16 cellular contexts compared by ENCODE assay signal in the genomic region with DNA sequence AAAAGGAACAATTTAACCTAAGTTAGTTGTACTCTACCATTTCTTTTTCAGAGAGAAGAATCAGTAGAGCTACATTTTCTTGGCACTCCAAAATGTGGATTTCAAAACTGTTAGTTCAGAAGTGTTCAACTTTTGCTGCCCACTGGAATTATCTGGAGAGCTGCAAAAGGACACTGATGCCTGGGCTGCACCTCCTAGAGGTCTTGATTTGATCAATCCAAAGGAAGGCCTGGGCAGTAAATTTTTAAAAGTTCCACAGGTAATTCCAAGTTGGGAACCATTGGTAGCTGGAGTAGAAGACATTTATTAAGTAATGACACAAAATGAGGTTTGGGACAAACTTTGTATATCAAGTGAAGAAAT.
A peak's percentile ranks its signal among the peaks of the same experiment; 100 is the strongest.
DNase-seq lines count a peak whose midpoint lies in the region; ATAC-seq and TF ChIP-seq lines count a peak whose summit lies in the region.
"Had no signal": no experiment of that assay in that cellular context is flagged by ENCODE, and none has a peak within 500 bp of the region (broad histone marks: within the 10 kb centered on the region; RNA-seq: fewer than 3 reads in every experiment).

No MANE protein-coding gene starts in this region.

- no peak overlapping the region for H3K4me3 ChIP-seq in heart right ventricle
- no peak overlapping the region for H3K4me3 ChIP-seq in mesendoderm (ENCODE audit: low read length)
- H3K4me3 ChIP-seq: BLaER1 treated with 17β-estradiol and CSF1 and Interleukin-3, amounts not matched to agents 10 nM and 100 nM; GM12878; GM23248 had no signal

- no peak overlapping the region for H3K4me3 Mint-ChIP-seq in Calu3 (ENCODE audit: low read depth, unreplicated experiment)
- no peak overlapping the region for H3K4me3 Mint-ChIP-seq in MCF 10A (ENCODE audit: unreplicated experiment)
- H3K4me3 Mint-ChIP-seq in stimulated activated effector memory CD8-positive, alpha-beta T cell treated with anti-CD3 and anti-CD28 coated beads, Interleukin-12 subunit alpha, Interleukin-12 subunit beta, amount 100 ng/mL, for 72 hours: no peak overlapping the region
- H3K4me3 Mint-ChIP-seq: CD4-positive, CD25-positive, alpha-beta regulatory T cell had no signal

- no peak overlapping the region for H2BK15ac ChIP-seq in mesendoderm (replicated peaks; ENCODE audit: low read depth)

- H4K5ac ChIP-seq in mesendoderm (ENCODE audit: low read length): no peak overlapping the region

- H3K4me1 ChIP-seq in heart right ventricle (peaks cover 0 to 15% (median 0%) of the 10 kb centered on the region in 9 donors), mesendoderm (ENCODE audit: control insufficient read depth, low read depth, low read length) (no peaks in the 10 kb centered on the region)
- H3K4me1 ChIP-seq: BLaER1 treated with 17β-estradiol and CSF1 and Interleukin-3, amounts not matched to agents 10 nM and 100 nM had no signal

- H3K79me1 ChIP-seq in mesendoderm (ENCODE audit: low read length): no peaks in the 10 kb centered on the region

- DNase-seq in Right ventricle myocardium superior (no peak), cardiac septum (ENCODE audit: low spot score) (no peak), heart right ventricle (no peak), mesendoderm (no peak), SIG-M5 (lab: John Stamatoyannopoulos, UW) (no peak), Calu3 (no peak), MCF 10A (ENCODE audit: unreplicated experiment) (no peak)
- no peak for DNase-seq in stimulated activated effector memory CD8-positive, alpha-beta T cell treated with anti-CD3 and anti-CD28 coated beads, Interleukin-12 subunit alpha, Interleukin-12 subunit beta, amount 100 ng/mL, for 72 hours (ENCODE audit: low spot score in 2 of 2)
- DNase-seq: 8988T; CD4-positive, CD25-positive, alpha-beta regulatory T cell; DMS 273 treated with DMSO at 0.1 percent for 48 hours; DMS79; GM23248; H7 had no signal

- ATAC-seq in Right ventricle myocardium superior (ENCODE audit: poor library complexity): peak; percentile 64
- ATAC-seq in heart right ventricle: peak in 3 of 8 donors; percentile 18 to 69 (median 29)
- no peak for ATAC-seq in stimulated activated effector memory CD8-positive, alpha-beta T cell treated with anti-CD3 and anti-CD28 coated beads, Interleukin-12 subunit alpha, Interleukin-12 subunit beta, amount 100 ng/mL, for 72 hours
- ATAC-seq: GM12878 had no signal

- H3K27me3 Mint-ChIP-seq in Calu3 (ENCODE audit: unreplicated experiment) (no peaks in the 10 kb centered on the region), MCF 10A (ENCODE audit: insufficient read depth, unreplicated experiment) (no peaks in the 10 kb centered on the region)
- H3K27me3 Mint-ChIP-seq: CD4-positive, CD25-positive, alpha-beta regulatory T cell had no signal

- H3K9me3 ChIP-seq in heart right ventricle: peaks cover 0 to 7% (median 0%) of the 10 kb centered on the region in 11 donors

- no peak overlapping the region for H3K9ac ChIP-seq in mesendoderm (ENCODE audit: low read length)
- H3K9ac ChIP-seq: BLaER1 treated with 17β-estradiol and CSF1 and Interleukin-3, amounts not matched to agents 10 nM and 100 nM; GM23248 had no signal

- H4K8ac ChIP-seq in mesendoderm (ENCODE audit: low read depth, low read length): peak overlapping the region; percentile 65

- H3K79me2 ChIP-seq in mesendoderm (ENCODE audit: control insufficient read depth, insufficient read depth, low read length): no peaks in the 10 kb centered on the region

- no peak overlapping the region for H3K56ac ChIP-seq in mesendoderm (ENCODE audit: low read length)

- no peaks in the 10 kb centered on the region for H3K27me3 ChIP-seq in heart right ventricle
- H3K27me3 ChIP-seq in mesendoderm (ENCODE audit: insufficient read depth, low read length, poor library complexity): no peaks in the 10 kb centered on the region
- H3K27me3 ChIP-seq: BLaER1 treated with 17β-estradiol and CSF1 and Interleukin-3, amounts not matched to agents 10 nM and 100 nM had no signal

- H3K27ac ChIP-seq in heart right ventricle: peak overlapping the region in 9 of 10 donors; percentile 18 to 83 (median 79)
- no peak overlapping the region for H3K27ac ChIP-seq in mesendoderm (ENCODE audit: low read depth, low read length)
- H3K27ac ChIP-seq: BLaER1 treated with 17β-estradiol and CSF1 and Interleukin-3, amounts not matched to agents 10 nM and 100 nM; GM23248 had no signal

- BruUV-seq in Calu3 (replicated peaks; lab: Mats Ljungman, UMichigan) (no TSS peak), MCF 10A (replicated peaks; lab: Mats Ljungman, UMichigan) (no TSS peak)

- POLR2A ChIA-PET in MCF 10A (lab: Yijun Ruan, JAX): interaction anchor here (1.2 kb wide), 1 partner anchor 8 kb away, joined by 7 read pairs; no protein-coding TSS in a partner anchor

- intact Hi-C loops in Right ventricle myocardium superior (cut with DNase I): loop anchor here (10.0 kb wide), 1 partner anchor 340 kb away; the partner anchor contains the start of gene IVNS1ABP
- intact Hi-C loops in cardiac septum (cut with DNase I): loop anchor here (5.0 kb wide), 1 partner anchor 168 kb away; no protein-coding TSS in a partner anchor
- intact Hi-C loops in heart right ventricle (cut with DNase I): loop anchor here in 4 of 10 donors (5.0 to 10.0 kb wide), 2 partner anchors 58 to 170 kb away; no protein-coding TSS in a partner anchor
- intact Hi-C loops in Calu3 (cut with micrococcal nuclease; ENCODE audit: unreplicated experiment): no loop called here
- intact Hi-C loops in MCF 10A (cut with micrococcal nuclease): no loop called here

- no peak overlapping the region for H2BK120ac ChIP-seq in mesendoderm (ENCODE audit: low read depth, low read length)

- H3K36me3 Mint-ChIP-seq in Calu3 (ENCODE audit: insufficient read depth, unreplicated experiment) (no peaks in the 10 kb centered on the region), MCF 10A (ENCODE audit: insufficient read depth, unreplicated experiment) (no peaks in the 10 kb centered on the region)
- no peaks in the 10 kb centered on the region for H3K36me3 Mint-ChIP-seq in stimulated activated effector memory CD8-positive, alpha-beta T cell treated with anti-CD3 and anti-CD28 coated beads, Interleukin-12 subunit alpha, Interleukin-12 subunit beta, amount 100 ng/mL, for 72 hours
- H3K36me3 Mint-ChIP-seq: CD4-positive, CD25-positive, alpha-beta regulatory T cell had no signal

- H3K9me3 Mint-ChIP-seq in Calu3 (ENCODE audit: low read depth, unreplicated experiment) (peaks cover under 1% of the 10 kb centered on the region), MCF 10A (ENCODE audit: unreplicated experiment) (no peaks in the 10 kb centered on the region)
- no peaks in the 10 kb centered on the region for H3K9me3 Mint-ChIP-seq in stimulated activated effector memory CD8-positive, alpha-beta T cell treated with anti-CD3 and anti-CD28 coated beads, Interleukin-12 subunit alpha, Interleukin-12 subunit beta, amount 100 ng/mL, for 72 hours

- H3K4me2 ChIP-seq in mesendoderm (ENCODE audit: low read length): no peak overlapping the region
- H3K4me2 ChIP-seq: BLaER1 treated with 17β-estradiol and CSF1 and Interleukin-3, amounts not matched to agents 10 nM and 100 nM had no signal

- H3K4ac ChIP-seq in mesendoderm (ENCODE audit: low read depth, low read length): no peak overlapping the region

- no peak overlapping the region for H3K18ac ChIP-seq in mesendoderm (ENCODE audit: low read length)

- H2AK5ac ChIP-seq in mesendoderm (ENCODE audit: low read length): no peak overlapping the region

- CTCF ChIA-PET in Calu3 (lab: Charles Lee): interaction anchor here (0.8 kb wide), 1 partner anchor 9 kb away, joined by 3 read pairs; no protein-coding TSS in a partner anchor
- CTCF ChIA-PET in MCF 10A (lab: Yijun Ruan, JAX): interaction anchor here (0.6 to 1.2 kb wide), 3 partner anchors 10 to 339 kb away, joined by 3 read pairs; no protein-coding TSS in a partner anchor

- TF ChIP-seq CTCF in heart right ventricle (IDR thresholded peaks at IDR 0.05) (no peak), Calu3 (IDR thresholded peaks at IDR 0.05; ENCODE audit: unreplicated experiment) (no peak), MCF 10A (IDR thresholded peaks at IDR 0.05; ENCODE audit: unreplicated experiment) (no peak)

- H3K4me1 Mint-ChIP-seq in Calu3 (ENCODE audit: low read depth, unreplicated experiment) (peaks cover 10% of the 10 kb centered on the region), MCF 10A (ENCODE audit: insufficient read depth, unreplicated experiment) (no peaks in the 10 kb centered on the region)
- no peaks in the 10 kb centered on the region for H3K4me1 Mint-ChIP-seq in stimulated activated effector memory CD8-positive, alpha-beta T cell treated with anti-CD3 and anti-CD28 coated beads, Interleukin-12 subunit alpha, Interleukin-12 subunit beta, amount 100 ng/mL, for 72 hours

- no peak overlapping the region for H3K23ac ChIP-seq in mesendoderm (ENCODE audit: low read length)

- H3K36me3 ChIP-seq in heart right ventricle (no peaks in the 10 kb centered on the region), mesendoderm (ENCODE audit: control insufficient read depth, insufficient read depth, low read length) (no peaks in the 10 kb centered on the region)
- H3K36me3 ChIP-seq: BLaER1 treated with 17β-estradiol and CSF1 and Interleukin-3, amounts not matched to agents 10 nM and 100 nM had no signal

- no peak overlapping the region for H3K27ac Mint-ChIP-seq in Calu3 (ENCODE audit: unreplicated experiment)
- H3K27ac Mint-ChIP-seq in MCF 10A (ENCODE audit: low read depth, unreplicated experiment): no peak overlapping the region
- H3K27ac Mint-ChIP-seq in stimulated activated effector memory CD8-positive, alpha-beta T cell treated with anti-CD3 and anti-CD28 coated beads, Interleukin-12 subunit alpha, Interleukin-12 subunit beta, amount 100 ng/mL, for 72 hours: no peak overlapping the region
- H3K27ac Mint-ChIP-seq: CD4-positive, CD25-positive, alpha-beta regulatory T cell had no signal

- no peak overlapping the region for H2BK5ac ChIP-seq in mesendoderm (ENCODE audit: low read length)

Comparison
In these comparisons a context has a peak if more than half of its experiments do, and no peak if none do; other contexts are left out.
1. intact Hi-C loops: an anchor here in Right ventricle myocardium superior (10.0 kb wide) and cardiac septum (5.0 kb wide); none called in Calu3 and MCF 10A.